ENCODE assay signal across 8 cellular contexts in genomic region chr1:47738560-47739182, GRCh38.
DNase-seq lines count a peak whose midpoint lies in the region; ATAC-seq, FAIRE-seq and TF ChIP-seq lines count a peak whose summit lies in the region.

No MANE protein-coding gene starts in this region.

- no TSS peak for BruUV-seq in K562 (replicated peaks; lab: Mats Ljungman, UMichigan)

- no peak overlapping the region for H2AFZ ChIP-seq in DND-41 (ENCODE audit: low read depth, low read length)
- no peak overlapping the region for H2AFZ ChIP-seq in MM.1S (ENCODE audit: low read length)
- H2AFZ ChIP-seq in K562 (ENCODE audit: low read depth, low read length), result no peak overlapping the region
- H2AFZ ChIP-seq in keratinocyte (ENCODE audit: control insufficient read depth, low read length), result no peak overlapping the region

- H3K9me2 ChIP-seq in MM.1S (replicated peaks; ENCODE audit: insufficient read depth, low read length), result no peaks in the 10 kb centered on the region

- WGBS in K562 (ENCODE audit: insufficient coverage, low coverage, missing lambda C conversion rate), result 7% methylated on average over 7 of the region's 8 CpGs
- 26 to 27% methylated on average over 8 of the region's 8 CpGs for WGBS in upper lobe of left lung, 2 donors

- TF ChIP-seq EP300 in K562 (IDR thresholded peaks at IDR 0.05; ENCODE audit: low read length) (no peak), upper lobe of left lung (IDR thresholded peaks at IDR 0.05) (no peak)

- peak; percentile 60 for TF ChIP-seq CTCF in DND-41 (IDR thresholded peaks at IDR 0.05; ENCODE audit: borderline replicate concordance, extremely low read depth, low read length, poor library complexity, severe bottlenecking)
- TF ChIP-seq CTCF in MM.1S (IDR thresholded peaks at IDR 0.05; ENCODE audit: low read length), result peak; percentile 56
- TF ChIP-seq CTCF in K562 (IDR thresholded peaks at IDR 0.05 in 2 of 3, conservative IDR thresholded peaks at IDR 0.05 in 1 of 3; ENCODE audit: insufficient read depth in 2 of 3, low read depth in 1 of 3, low read length in 3 of 3), result peak; percentile 77 to 81 (median 79)
- TF ChIP-seq CTCF in keratinocyte (optimal IDR thresholded peaks at IDR 0.05 in 1 of 3, IDR thresholded peaks at IDR 0.05 in 1 of 3, conservative IDR thresholded peaks at IDR 0.05 in 1 of 3; ENCODE audit: extremely low read depth in 1 of 3, insufficient read depth in 2 of 3, low read length in 3 of 3), result peak; percentile 78 to 84 (median 83)
- peak in 5 of 6 experiments; percentile 55 to 74 (median 66) for TF ChIP-seq CTCF in upper lobe of left lung (IDR thresholded peaks at IDR 0.05)

- H3K4me2 ChIP-seq in DND-41 (ENCODE audit: insufficient read depth, low read length) (no peak overlapping the region), MM.1S (ENCODE audit: low read depth, low read length) (no peak overlapping the region), K562 (ENCODE audit: insufficient read depth, low read length) (no peak overlapping the region), keratinocyte (ENCODE audit: control insufficient read depth, extremely low read depth, insufficient read depth, low read depth, low read length) (no peak overlapping the region)

- H3K9ac ChIP-seq in DND-41 (ENCODE audit: low read depth, low read length), result no peak overlapping the region
- no peak overlapping the region for H3K9ac ChIP-seq in MM.1S (ENCODE audit: low read length)
- H3K9ac ChIP-seq in K562 (ENCODE audit: insufficient read depth in 1 of 2, low read depth in 2 of 2, low read length in 2 of 2), result no peak overlapping the region
- H3K9ac ChIP-seq in keratinocyte (ENCODE audit: control insufficient read depth, extremely low read depth, insufficient read depth, low read length), result no peak overlapping the region

- no peak for TF ChIP-seq POLR2A in K562 (conservative IDR thresholded peaks at IDR 0.05)
- TF ChIP-seq POLR2A in upper lobe of left lung (IDR thresholded peaks at IDR 0.05), result no peak

- H3K27me3 ChIP-seq in DND-41 (ENCODE audit: insufficient read depth, low read length, poor library complexity), result peaks cover 3% of the 10 kb centered on the region
- no peaks in the 10 kb centered on the region for H3K27me3 ChIP-seq in MM.1S (replicated peaks; ENCODE audit: insufficient read depth, low read length)
- no peaks in the 10 kb centered on the region for H3K27me3 ChIP-seq in K562 (ENCODE audit: control insufficient read depth in 2 of 2, insufficient read depth in 2 of 2, low read length in 2 of 2)
- no peaks in the 10 kb centered on the region for H3K27me3 ChIP-seq in keratinocyte (ENCODE audit: control insufficient read depth, extremely low read depth, insufficient read depth, low read length)
- H3K27me3 ChIP-seq in upper lobe of left lung, result no peaks in the 10 kb centered on the region

- no peaks in the 10 kb centered on the region for H3K79me2 ChIP-seq in DND-41 (ENCODE audit: insufficient read depth, low read length)
- H3K79me2 ChIP-seq in MM.1S (ENCODE audit: low read length), result no peaks in the 10 kb centered on the region
- no peaks in the 10 kb centered on the region for H3K79me2 ChIP-seq in K562 (ENCODE audit: control insufficient read depth, insufficient read depth, low read length)
- H3K79me2 ChIP-seq in keratinocyte (ENCODE audit: control insufficient read depth, insufficient read depth, low read length), result no peaks in the 10 kb centered on the region

- peak; percentile 34 to 69 for TF ChIP-seq RAD21 in K562 (CRISPR knock-in tag; conservative IDR thresholded peaks at IDR 0.05 in 1 of 2, IDR thresholded peaks at IDR 0.05 in 1 of 2)

- ATAC-seq in DND-41 (ENCODE audit: insufficient read depth, low read depth), result no peak
- ATAC-seq in K562, result peak; percentile 97
- ATAC-seq in upper lobe of left lung (ENCODE audit: low FRiP score in 2 of 2), result peak; percentile 67 to 83
- ATAC-seq in HG03457 (IDR thresholded peaks at IDR 0.05; ENCODE audit: unreplicated experiment), result no peak

- no peak overlapping the region for H3K4me3 ChIP-seq in DND-41 (ENCODE audit: low read depth in 1 of 2, low read length in 2 of 2)
- no peak overlapping the region for H3K4me3 ChIP-seq in MM.1S (ENCODE audit: low read length)
- no peak overlapping the region for H3K4me3 ChIP-seq in K562
- H3K4me3 ChIP-seq in keratinocyte (ENCODE audit: control insufficient read depth in 2 of 3, extremely low read depth in 1 of 3, insufficient read depth in 2 of 3, low read depth in 1 of 3, low read length in 3 of 3), result no peak overlapping the region
- no peak overlapping the region for H3K4me3 ChIP-seq in upper lobe of left lung

- FAIRE-seq in K562 (lab: Jason Lieb, UNC) (peak; percentile 83), keratinocyte (lab: Jason Lieb, UNC) (peak; percentile 39)

- H4K20me1 ChIP-seq in DND-41 (ENCODE audit: insufficient read depth, low read length) (no peaks in the 10 kb centered on the region), MM.1S (ENCODE audit: insufficient read depth, low read length) (no peaks in the 10 kb centered on the region), K562 (replicated peaks; ENCODE audit: control insufficient read depth, insufficient read depth, low read length) (no peaks in the 10 kb centered on the region), keratinocyte (ENCODE audit: control insufficient read depth, extremely low read depth, insufficient read depth, low read length) (peaks cover 4% of the 10 kb centered on the region)

- H3F3A ChIP-seq in MM.1S (ENCODE audit: insufficient read depth, low read length), result no peaks in the 10 kb centered on the region

- CTCF ChIA-PET in K562 (lab: Yijun Ruan, JAX; ENCODE audit: low intra/inter-chr PET ratio), result interaction anchor here (0.7 to 1.7 kb wide), 5 partner anchors 17 to 465 kb away, joined by 3 to 5 read pairs (median 4); no protein-coding TSS in a partner anchor

- dilution Hi-C loops in keratinocyte (cut with MboI; ENCODE audit: extremely low pct_ligation_motif_present, low sequenced_read_pairs), result no loop called here

- H3K27ac ChIP-seq in DND-41 (ENCODE audit: low read length), result no peak overlapping the region
- H3K27ac ChIP-seq in MM.1S (ENCODE audit: low read length), result no peak overlapping the region
- no peak overlapping the region for H3K27ac ChIP-seq in K562 (ENCODE audit: extremely low read depth, low read depth, low read length)
- H3K27ac ChIP-seq in keratinocyte (ENCODE audit: control insufficient read depth, insufficient read depth, low read length), result no peak overlapping the region
- no peak overlapping the region for H3K27ac ChIP-seq in upper lobe of left lung

- H3K36me3 ChIP-seq in DND-41 (ENCODE audit: insufficient read depth, low read length) (no peaks in the 10 kb centered on the region), MM.1S (replicated peaks; ENCODE audit: insufficient read depth, low read length) (no peaks in the 10 kb centered on the region), K562 (ENCODE audit: control insufficient read depth, insufficient read depth, low read length) (no peaks in the 10 kb centered on the region), keratinocyte (ENCODE audit: control insufficient read depth in 2 of 2, extremely low read depth in 1 of 2, insufficient read depth in 2 of 2, low read length in 2 of 2) (no peaks in the 10 kb centered on the region), upper lobe of left lung (no peaks in the 10 kb centered on the region)

- H3K4me1 ChIP-seq in DND-41 (ENCODE audit: insufficient read depth, low read length), result no peaks in the 10 kb centered on the region
- no peaks in the 10 kb centered on the region for H3K4me1 ChIP-seq in MM.1S (ENCODE audit: low read length)
- no peaks in the 10 kb centered on the region for H3K4me1 ChIP-seq in K562 (replicated peaks in 1 of 2; ENCODE audit: control insufficient read depth in 2 of 2, insufficient read depth in 2 of 2, low read length in 2 of 2)
- H3K4me1 ChIP-seq in keratinocyte (ENCODE audit: control insufficient read depth, extremely low read depth, insufficient read depth, low read length), result no peaks in the 10 kb centered on the region
- H3K4me1 ChIP-seq in upper lobe of left lung, result no peaks in the 10 kb centered on the region

- H3K9me3 ChIP-seq in DND-41 (ENCODE audit: insufficient read depth, low read length, severe bottlenecking) (no peaks in the 10 kb centered on the region), MM.1S (replicated peaks; ENCODE audit: insufficient read depth, low read length) (no peaks in the 10 kb centered on the region), K562 (replicated peaks; ENCODE audit: control insufficient read depth, insufficient read depth, low read depth, low read length) (no peaks in the 10 kb centered on the region), keratinocyte (ENCODE audit: control insufficient read depth, low read depth, low read length) (no peaks in the 10 kb centered on the region), upper lobe of left lung (no peaks in the 10 kb centered on the region)

- H3K9me1 ChIP-seq in K562 (ENCODE audit: control insufficient read depth, insufficient read depth, low read length), result no peaks in the 10 kb centered on the region
- H3K9me1 ChIP-seq in keratinocyte (ENCODE audit: control insufficient read depth, extremely low read depth, insufficient read depth, low read length), result no peaks in the 10 kb centered on the region

- intact Hi-C loops in K562 (cut with micrococcal nuclease), result loop anchor here (1.0 to 2.0 kb wide), 3 partner anchors 323 to 464 kb away; no protein-coding TSS in a partner anchor

- in situ Hi-C loops in K562 (cut with MboI), result no loop called here

- POLR2A ChIA-PET in K562 (lab: Yijun Ruan, JAX), result interaction anchor here (0.6 kb wide), 1 partner anchor 75 kb away, joined by 3 read pairs; no protein-coding TSS in a partner anchor

- no peak for DNase-seq in DND-41
- DNase-seq in MM.1S, result no peak
- DNase-seq in K562 (ENCODE audit: extremely low read depth in 1 of 4, low spot score in 3 of 4), result peak; percentile 59 to 80 (median 74)
- DNase-seq in keratinocyte (ENCODE audit: low read depth, low spot score), result no peak
- no peak for DNase-seq in upper lobe of left lung
- no peak for DNase-seq in activated naive CD4-positive, alpha-beta T cell treated with Interleukin-2 at 50 U/mL for 16 hours
- no peak for DNase-seq in activated CD4-positive, alpha-beta T cell treated with anti-CD3 and anti-CD28 coated beads for 48 hours

TF ChIP-seq in K562, 482 proteins besides CTCF, POLR2A, EP300 and RAD21 (continues in another document):
- TF ChIP-seq CREM (IDR thresholded peaks at IDR 0.05; ENCODE audit: low read depth) (0 out of 2 replicates have a peak, but pooled peaks have one; percentile 8), ZNF561 (CRISPR knock-in tag; conservative IDR thresholded peaks at IDR 0.05) (no peak)

Comparison
In these comparisons a context has a peak if more than half of its experiments do, and no peak if none do; other contexts are left out.
1. ATAC-seq: peak in K562 (single experiment) and upper lobe of left lung (2 of 2); none in DND-41 (single experiment) and HG03457 (single experiment).
2. DNase-seq: peak in K562 (4 of 4); none in DND-41 (single experiment), MM.1S (single experiment), keratinocyte (single experiment), upper lobe of left lung (0 of 2), activated naive CD4-positive, alpha-beta T cell treated with Interleukin-2 at 50 U/mL for 16 hours (single experiment) and activated CD4-positive, alpha-beta T cell treated with anti-CD3 and anti-CD28 coated beads for 48 hours (single experiment).
3. Peak in every context shown above with its lines, with median percentiles within 50 percentile points of each other: CTCF ChIP-seq.